18 cellular contexts compared by ENCODE assay signal in the genomic region with DNA sequence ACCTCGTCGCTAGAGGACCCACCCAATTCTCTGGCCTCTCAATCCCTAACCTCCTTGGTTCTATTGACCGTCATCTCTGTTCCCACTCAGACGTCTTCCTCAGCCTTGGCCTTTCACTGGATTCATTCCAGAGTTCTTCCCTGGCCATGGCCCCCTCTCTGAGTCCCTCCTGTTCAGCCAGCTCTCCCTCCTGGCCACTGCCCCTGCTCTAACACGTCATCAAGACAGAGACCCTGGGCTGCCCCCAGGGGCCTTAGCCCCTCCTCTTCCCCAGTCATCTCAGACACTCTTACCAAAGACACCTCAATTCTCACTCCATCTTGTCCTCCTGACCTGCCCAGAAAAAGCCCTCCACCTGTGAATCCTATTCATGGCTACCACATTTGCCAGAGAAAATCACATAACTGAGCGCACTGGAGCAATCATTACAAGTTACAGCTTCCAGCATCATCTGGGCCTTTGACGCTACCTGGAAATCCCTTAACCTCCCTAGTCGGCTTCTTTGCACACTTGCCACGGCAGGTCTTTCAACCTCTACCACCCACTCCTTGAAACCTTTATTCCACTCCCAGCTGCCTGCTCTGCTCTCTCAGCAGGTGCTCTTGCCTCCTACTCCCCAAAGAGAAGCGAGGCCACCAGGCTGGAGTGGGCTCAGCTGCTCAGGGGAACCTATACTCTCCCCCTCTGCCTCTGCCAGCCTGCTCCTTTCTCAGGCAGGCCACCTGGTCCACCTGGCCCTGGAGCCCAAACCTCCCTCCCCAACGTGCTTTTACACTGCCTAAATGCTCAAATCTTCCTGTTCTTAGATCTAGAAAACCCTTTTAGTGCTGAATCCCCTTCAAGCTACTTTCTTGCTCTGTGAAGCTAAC. TPM values are rescaled to one million over a fixed set of nuclear protein-coding genes. Genes with fewer than 3 reads are reported as not detected.
DNase-seq lines count a peak whose midpoint lies in the region; ATAC-seq, FAIRE-seq and TF ChIP-seq lines count a peak whose summit lies in the region.
"Had no signal": no experiment of that assay in that cellular context is flagged by ENCODE, and none has a peak within 500 bp of the region (broad histone marks: within the 10 kb centered on the region; RNA-seq: fewer than 3 reads in every experiment).

No MANE protein-coding gene starts in this region.

- H3K36me3 ChIP-seq in K562 (ENCODE audit: control insufficient read depth, insufficient read depth, low read length) (peaks cover 33% of the 10 kb centered on the region; the same call in 2 of the 3 replicates), osteoblast (ENCODE audit: insufficient read depth, low read length) (peaks cover 9% of the 10 kb centered on the region), upper lobe of right lung (peaks cover 21% of the 10 kb centered on the region), Karpas-422 (ENCODE audit: insufficient read depth, low read length) (0 out of 2 replicates have a peak, but pooled peaks cover 3% of the 10 kb centered on the region)
- H3K36me3 ChIP-seq: thoracic aorta had no signal

- H4K5ac ChIP-seq in H9 (ENCODE audit: insufficient read length, low read depth, low read length), result no peak overlapping the region

- no peak overlapping the region for H3K18ac ChIP-seq in H9 (ENCODE audit: insufficient read length, low read depth, low read length)

- no peaks in the 10 kb centered on the region for H3K27me3 Mint-ChIP-seq in T-helper 1 cell treated with Interleukin-12 subunit alpha and Interleukin-12 subunit beta and Interleukin-4 antibody, amounts not matched to agents 30 μg/mL and 1 μg/mL, for 36 hours (ENCODE audit: low read depth)
- H3K27me3 Mint-ChIP-seq in H9 (ENCODE audit: low read depth), result peaks cover 9% of the 10 kb centered on the region

- no peak overlapping the region for H3K9ac ChIP-seq in H9 (ENCODE audit: extremely low read depth, insufficient read length, low read length)
- H3K9ac ChIP-seq in K562 (ENCODE audit: insufficient read depth in 1 of 2, low read depth in 2 of 2, low read length in 2 of 2), result peak overlapping the region in 1 of 2 experiments; percentile 51; a peak in 2 of 4 replicates
- no peak overlapping the region for H3K9ac ChIP-seq in Karpas-422 (ENCODE audit: low read length)

- H4K20me1 ChIP-seq in H9 (ENCODE audit: control insufficient read depth, insufficient read depth, insufficient read length) (no peaks in the 10 kb centered on the region), K562 (replicated peaks; ENCODE audit: control insufficient read depth, insufficient read depth, low read length) (no peaks in the 10 kb centered on the region), osteoblast (ENCODE audit: insufficient read depth, low read length) (peaks cover 7% of the 10 kb centered on the region), Karpas-422 (ENCODE audit: insufficient read depth, low read depth, low read length) (no peaks in the 10 kb centered on the region; the same call in 1 of the 2 replicates)

- no peaks in the 10 kb centered on the region for H3K27me3 ChIP-seq in H9 (ENCODE audit: insufficient read depth, low read length)
- no peaks in the 10 kb centered on the region for H3K27me3 ChIP-seq in K562 (ENCODE audit: control insufficient read depth in 2 of 2, insufficient read depth in 2 of 2, low read length in 2 of 2)
- H3K27me3 ChIP-seq in osteoblast (ENCODE audit: insufficient read depth, low read length), result no peaks in the 10 kb centered on the region
- no peaks in the 10 kb centered on the region for H3K27me3 ChIP-seq in upper lobe of right lung
- no peaks in the 10 kb centered on the region for H3K27me3 ChIP-seq in Karpas-422 (ENCODE audit: low read length)
- H3K27me3 ChIP-seq: spleen had no signal

- H3K79me2 ChIP-seq in H9 (ENCODE audit: insufficient read depth, low read length) (no peaks in the 10 kb centered on the region), K562 (ENCODE audit: control insufficient read depth, insufficient read depth, low read length) (0 out of 3 replicates have a peak, but pooled peaks cover under 1% of the 10 kb centered on the region), osteoblast (ENCODE audit: insufficient read depth, low read length) (no peaks in the 10 kb centered on the region), Karpas-422 (ENCODE audit: low read length) (no peaks in the 10 kb centered on the region)

- H2BK120ac ChIP-seq in H9 (ENCODE audit: low read depth, low read length, poor library complexity, severe bottlenecking), result no peak overlapping the region

- H3K4me3 Mint-ChIP-seq in T-helper 1 cell treated with Interleukin-12 subunit alpha and Interleukin-12 subunit beta and Interleukin-4 antibody, amounts not matched to agents 30 μg/mL and 1 μg/mL, for 36 hours, result no peak overlapping the region
- no peak overlapping the region; a peak in 1 of 5 replicates for H3K4me3 Mint-ChIP-seq in H9

- DNase-seq in T-helper 1 cell (no peak), H9 (no peak), K562 (ENCODE audit: extremely low read depth in 1 of 4, low spot score in 3 of 4) (no peak), osteoblast (ENCODE audit: insufficient read length, low spot score, missing footprints) (peak; percentile 17), upper lobe of right lung (no peak), Karpas-422 (no peak), NCI-H187 treated with DMSO at 0.1 percent for 48 hours (lab: John Stamatoyannopoulos, UW) (no peak)
- DNase-seq: activated CD4-positive, alpha-beta T cell treated with anti-CD3 and anti-CD28 coated beads, Interleukin-2, amount 50 U/mL, for 48 hours; central memory CD4-positive, alpha-beta T cell; DMS 273 treated with DMSO at 0.1 percent for 48 hours; left cardiac atrium; MV-4-11; NCI-H345; spleen had no signal

- H3K27ac Mint-ChIP-seq in T-helper 1 cell treated with Interleukin-12 subunit alpha and Interleukin-12 subunit beta and Interleukin-4 antibody, amounts not matched to agents 30 μg/mL and 1 μg/mL, for 36 hours, result peak overlapping the region; percentile 63
- H3K27ac Mint-ChIP-seq in H9, result peak overlapping the region in 2 of 3 experiments; percentile 5 to 44; a peak in 3 of 7 replicates

- no peaks in the 10 kb centered on the region for H3K9me2 ChIP-seq in Karpas-422 (replicated peaks; ENCODE audit: insufficient read depth, low read length)

- no peak for TF ChIP-seq EP300 in K562 (IDR thresholded peaks at IDR 0.05; ENCODE audit: low read length)

- no peak overlapping the region for H2AK5ac ChIP-seq in H9 (ENCODE audit: insufficient read length, low read length)

- H2BK20ac ChIP-seq in H9 (ENCODE audit: low read depth, low read length, poor library complexity, severe bottlenecking), result no peak overlapping the region

- WGBS in H9 (ENCODE audit: extremely low coverage, insufficient read length, low lambda C conversion rate), result no CpG with 5 or more reads among the region's 11 CpGs
- 71% methylated on average over 11 of the region's 11 CpGs for WGBS in K562 (ENCODE audit: insufficient coverage, low coverage, missing lambda C conversion rate)

- no peak overlapping the region; the same call in 1 of the 2 replicates for H3K14ac ChIP-seq in H9 (ENCODE audit: insufficient read depth, low read length)

- H3K9me3 Mint-ChIP-seq in T-helper 1 cell treated with Interleukin-12 subunit alpha and Interleukin-12 subunit beta and Interleukin-4 antibody, amounts not matched to agents 30 μg/mL and 1 μg/mL, for 36 hours, result no peaks in the 10 kb centered on the region
- H3K9me3 Mint-ChIP-seq in H9, result no peaks in the 10 kb centered on the region

- no peaks in the 10 kb centered on the region for H3K23me2 ChIP-seq in H9 (ENCODE audit: insufficient read length, low read depth, low read length, poor library complexity, severe bottlenecking)

- H3K4me1 ChIP-seq in H9 (ENCODE audit: insufficient read depth, low read length) (no peaks in the 10 kb centered on the region; the same call in 1 of the 2 replicates), K562 (replicated peaks in 1 of 2; ENCODE audit: control insufficient read depth in 2 of 2, insufficient read depth in 2 of 2, low read length in 2 of 2) (peaks cover 20 to 45% of the 10 kb centered on the region in 2 experiments), osteoblast (ENCODE audit: insufficient read depth, low read length) (peaks cover 15% of the 10 kb centered on the region), upper lobe of right lung (peaks cover 29% of the 10 kb centered on the region), Karpas-422 (ENCODE audit: low read length) (peaks cover 29% of the 10 kb centered on the region)

- in situ Hi-C loops in K562 (cut with MboI), result no loop called here

- no peak overlapping the region for H2BK12ac ChIP-seq in H9 (ENCODE audit: insufficient read length, low read depth, low read length)

- TF ChIP-seq CTCF in H9 (conservative IDR thresholded peaks at IDR 0.05), result no peak
- no peak for TF ChIP-seq CTCF in K562 (IDR thresholded peaks at IDR 0.05 in 2 of 3, conservative IDR thresholded peaks at IDR 0.05 in 1 of 3; ENCODE audit: insufficient read depth in 2 of 3, low read depth in 1 of 3, low read length in 3 of 3)
- TF ChIP-seq CTCF in osteoblast (IDR thresholded peaks at IDR 0.05; ENCODE audit: extremely low read depth, low read depth, low read length), result no peak
- no peak for TF ChIP-seq CTCF in upper lobe of right lung (IDR thresholded peaks at IDR 0.05)

- peaks cover 25% of the 10 kb centered on the region for H3K36me3 Mint-ChIP-seq in T-helper 1 cell treated with Interleukin-12 subunit alpha and Interleukin-12 subunit beta and Interleukin-4 antibody, amounts not matched to agents 30 μg/mL and 1 μg/mL, for 36 hours (ENCODE audit: low read depth)
- peaks cover 4 to 24% (median 18%) of the 10 kb centered on the region in 3 experiments; a peak in 6 of 7 replicates for H3K36me3 Mint-ChIP-seq in H9 (ENCODE audit: insufficient read depth in 1 of 3, low read depth in 3 of 3)

- no peak for TF ChIP-seq RAD21 in K562 (CRISPR knock-in tag; conservative IDR thresholded peaks at IDR 0.05 in 1 of 2, IDR thresholded peaks at IDR 0.05 in 1 of 2)

- peaks cover 40% of the 10 kb centered on the region for H3K4me1 Mint-ChIP-seq in T-helper 1 cell treated with Interleukin-12 subunit alpha and Interleukin-12 subunit beta and Interleukin-4 antibody, amounts not matched to agents 30 μg/mL and 1 μg/mL, for 36 hours (ENCODE audit: low read depth)
- H3K4me1 Mint-ChIP-seq in H9, result peaks cover 27 to 48% of the 10 kb centered on the region in 2 experiments

- H2AFZ ChIP-seq in H9 (ENCODE audit: low read length) (no peak overlapping the region), K562 (ENCODE audit: low read depth, low read length) (no peak overlapping the region), osteoblast (ENCODE audit: low read length) (no peak overlapping the region), Karpas-422 (ENCODE audit: low read length) (no peak overlapping the region)

- H2BK5ac ChIP-seq in H9 (ENCODE audit: insufficient read length, low read length), result no peak overlapping the region

- no peak overlapping the region for H3K23ac ChIP-seq in H9 (ENCODE audit: insufficient read length, low read depth, low read length)

- POLR2A ChIA-PET in K562 (lab: Yijun Ruan, JAX), result interaction anchor here (0.6 to 2.2 kb wide), 9 partner anchors 8 to 154 kb away, joined by 3 to 8 read pairs (median 3); partner anchors contain the start of genes DCST1, DCST2 and PBXIP1

- H3T11ph ChIP-seq in H9 (ENCODE audit: low read length), result no peak overlapping the region

- H3K9me3 ChIP-seq in H9 (ENCODE audit: control insufficient read depth, low read depth, low read length), result no peaks in the 10 kb centered on the region
- no peaks in the 10 kb centered on the region for H3K9me3 ChIP-seq in K562 (replicated peaks; ENCODE audit: control insufficient read depth, insufficient read depth, low read depth, low read length)
- no peaks in the 10 kb centered on the region for H3K9me3 ChIP-seq in osteoblast (ENCODE audit: low read depth, low read length)
- H3K9me3 ChIP-seq in upper lobe of right lung, result no peaks in the 10 kb centered on the region
- H3K9me3 ChIP-seq in Karpas-422 (ENCODE audit: low read length), result no peaks in the 10 kb centered on the region
- H3K9me3 ChIP-seq: spleen, thoracic aorta had no signal

- TF ChIP-seq POLR2A in K562 (conservative IDR thresholded peaks at IDR 0.05), result no peak

- no peak overlapping the region for H4K91ac ChIP-seq in H9 (ENCODE audit: insufficient read length, low read depth, low read length)

- no peaks in the 10 kb centered on the region for H3K79me1 ChIP-seq in H9 (ENCODE audit: insufficient read depth, low read depth, low read length, poor library complexity, severe bottlenecking)

- no peak overlapping the region for H3K4ac ChIP-seq in H9 (ENCODE audit: low read depth, low read length)

- no peaks in the 10 kb centered on the region for H3K9me1 ChIP-seq in K562 (ENCODE audit: control insufficient read depth, insufficient read depth, low read length)

- no peak overlapping the region for H3K56ac ChIP-seq in H9 (ENCODE audit: insufficient read length, low read depth, low read length)

- H3K4me3 ChIP-seq in K562, result no peak overlapping the region
- H3K4me3 ChIP-seq in osteoblast (ENCODE audit: insufficient read depth, low read length), result no peak overlapping the region
- no peak overlapping the region for H3K4me3 ChIP-seq in upper lobe of right lung
- H3K4me3 ChIP-seq in Karpas-422 (ENCODE audit: low read length), result no peak overlapping the region
- H3K4me3 ChIP-seq: spleen, thoracic aorta had no signal

- H3K4me2 ChIP-seq in H9 (ENCODE audit: insufficient read depth, insufficient read length, low read length) (no peak overlapping the region), K562 (ENCODE audit: insufficient read depth, low read length) (no peak overlapping the region), osteoblast (ENCODE audit: insufficient read depth, low read length) (no peak overlapping the region), Karpas-422 (ENCODE audit: low read depth, low read length, poor library complexity, severe bottlenecking) (no peak overlapping the region)

- no TSS peak for BruUV-seq in K562 (replicated peaks; lab: Mats Ljungman, UMichigan)

- ATAC-seq in K562 (no peak), upper lobe of right lung (no peak)
- ATAC-seq: left cardiac atrium had no signal

- no peak overlapping the region for H3K27ac ChIP-seq in H9 (ENCODE audit: insufficient read length, low read depth, low read length)
- H3K27ac ChIP-seq in K562 (ENCODE audit: extremely low read depth, low read depth, low read length), result no peak overlapping the region
- no peak overlapping the region for H3K27ac ChIP-seq in osteoblast (ENCODE audit: low read depth, low read length)
- H3K27ac ChIP-seq in upper lobe of right lung, result no peak overlapping the region
- H3K27ac ChIP-seq in Karpas-422 (ENCODE audit: low read length), result no peak overlapping the region
- H3K27ac ChIP-seq: thoracic aorta had no signal

- CTCF ChIA-PET in K562 (lab: Yijun Ruan, JAX; ENCODE audit: low intra/inter-chr PET ratio), result no interaction called here

- no peak for FAIRE-seq in K562 (lab: Jason Lieb, UNC)
- FAIRE-seq: endothelial cell of umbilical vein had no signal

- intact Hi-C loops in K562 (cut with micrococcal nuclease) (no loop called here), upper lobe of right lung (cut with DNase I) (no loop called here)

- no peak overlapping the region for H2BK15ac ChIP-seq in H9 (ENCODE audit: low read depth, low read length)

- no peak overlapping the region for H4K8ac ChIP-seq in H9 (replicated peaks; ENCODE audit: insufficient read length, low read depth, low read length)

RNA-seq across cellular contexts. Expression of gene DCST2, which starts 14.0 kb away (rescaled TPM):
- 0.35 and 0.44 TPM in 2 replicates for total RNA-seq in H9 (2021)
- 1.1 and 2.4 TPM in 2 replicates for total RNA-seq in K562 (2011; cell fraction: chromatin; rRNA removed; ENCODE audit: low replicate concordance)
- total RNA-seq in K562 (2011; cell fraction: nucleolus; rRNA removed), result 1.3 and 1.7 TPM in 2 replicates
- total RNA-seq in K562 (2011; cell fraction: nucleoplasm; rRNA removed), result 0.99 and 1.3 TPM in 2 replicates
- 0.12 TPM in 1 of 2 replicates, not detected in the other for total RNA-seq in K562 (2014; rRNA removed)
- total RNA-seq in K562 (2014; rRNA removed; fragmentation: Illumina TruSeq; extraction: Trizol), result 0.11 TPM in 1 of 2 replicates, not detected in the other
- total RNA-seq in K562 (2015; rRNA removed; fragmentation: Illumina TruSeq; extraction: Trizol), result 0.11 TPM in 1 of 2 replicates, not detected in the other
- 0.09 and 0.40 TPM in 2 replicates for total RNA-seq in K562 (2021)
- polyA plus RNA-seq in K562 (2011; rRNA removed), result 0.49 and 1.1 TPM in 2 replicates
- polyA plus RNA-seq in K562 (2011; cell fraction: cytosol; rRNA removed), result 0.30 and 0.40 TPM in 2 replicates
- polyA plus RNA-seq in K562 (2011; cell fraction: nucleus; rRNA removed), result 9.0 and 9.2 TPM in 2 replicates
- polyA plus RNA-seq in K562 (2012), result 0.36 and 2.9 TPM in 2 replicates
- polyA plus RNA-seq in K562 (2014; fragmentation: Illumina TruSeq; extraction: Trizol), result 0.10 TPM in 1 of 2 replicates, not detected in the other
- not detected for polyA plus RNA-seq in K562 (2014; fragmentation: Nextera tagmentation; extraction: Ambion mirVana)
- 0.22 and 0.37 TPM in 2 replicates for polyA plus RNA-seq in K562 (2014; rRNA removed)
- polyA minus RNA-seq in K562 (2011; rRNA and poly(A)+ RNA removed), result 0.24 and 0.25 TPM in 2 replicates
- not detected in 2 replicates for polyA minus RNA-seq in K562 (2011; cell fraction: cytosol; rRNA and poly(A)+ RNA removed)
- 0.33 and 0.40 TPM in 2 replicates for polyA minus RNA-seq in K562 (2011; cell fraction: nucleus; rRNA and poly(A)+ RNA removed)
- total RNA-seq in osteoblast, result not detected in 2 replicates
- 1.5 TPM for total RNA-seq in upper lobe of right lung
- total RNA-seq in Karpas-422 (2014; rRNA removed; shearing (Covaris generic); ENCODE audit: low replicate concordance), result 1.3 and 3.5 TPM in 2 replicates

RNA-seq across cellular contexts. Expression of gene DCST1, which starts 14.0 kb away (rescaled TPM):
- total RNA-seq in H9 (2021) (not detected in 2 replicates), K562 (2014; rRNA removed) (not detected in 2 replicates), K562 (2014; rRNA removed; fragmentation: Illumina TruSeq; extraction: Trizol) (not detected in 2 replicates), K562 (2015; rRNA removed; fragmentation: Illumina TruSeq; extraction: Trizol) (not detected in 2 replicates), K562 (2021) (not detected in 2 replicates), osteoblast (not detected in 2 replicates), upper lobe of right lung (not detected)
- total RNA-seq in K562 (2011; cell fraction: chromatin; rRNA removed; ENCODE audit: low replicate concordance), result not detected in 2 replicates
- total RNA-seq in K562 (2011; cell fraction: nucleolus; rRNA removed), result not detected in 2 replicates
- not detected in 2 replicates for total RNA-seq in K562 (2011; cell fraction: nucleoplasm; rRNA removed)
- polyA plus RNA-seq in K562 (2011; rRNA removed) (not detected in 2 replicates), K562 (2014; fragmentation: Illumina TruSeq; extraction: Trizol) (not detected in 2 replicates), K562 (2014; fragmentation: Nextera tagmentation; extraction: Ambion mirVana) (not detected), K562 (2014; rRNA removed) (not detected in 2 replicates)
- not detected in 2 replicates for polyA plus RNA-seq in K562 (2011; cell fraction: cytosol; rRNA removed)
- polyA plus RNA-seq in K562 (2011; cell fraction: nucleus; rRNA removed), result 0.08 and 0.10 TPM in 2 replicates
- polyA plus RNA-seq in K562 (2012), result 0.15 TPM in 1 of 2 replicates, not detected in the other
- polyA minus RNA-seq in K562 (2011; rRNA and poly(A)+ RNA removed), result not detected in 2 replicates
- polyA minus RNA-seq in K562 (2011; cell fraction: cytosol; rRNA and poly(A)+ RNA removed), result not detected in 2 replicates
- not detected in 2 replicates for polyA minus RNA-seq in K562 (2011; cell fraction: nucleus; rRNA and poly(A)+ RNA removed)
- total RNA-seq in Karpas-422 (2014; rRNA removed; shearing (Covaris generic); ENCODE audit: low replicate concordance), result not detected in 2 replicates
- total RNA-seq: endothelial cell of umbilical vein; left cardiac atrium; spleen; T-helper 2 cell treated with Interferon-gamma antibody and Interleukin-4, amounts not matched to agents 100 ng/mL and 5 ng/mL, for 36 hours; thoracic aorta had no signal
- polyA plus RNA-seq: endothelial cell of umbilical vein, spleen had no signal

RNA-seq across cellular contexts. Expression of gene ZBTB7B, which starts 17.0 kb away (rescaled TPM):
- total RNA-seq in H9 (2021), result 33.5 and 38.3 TPM in 2 replicates
- 24.5 and 77.3 TPM in 2 replicates for total RNA-seq in K562 (2011; cell fraction: chromatin; rRNA removed; ENCODE audit: low replicate concordance)
- 49.9 and 53.4 TPM in 2 replicates for total RNA-seq in K562 (2011; cell fraction: nucleolus; rRNA removed)
- total RNA-seq in K562 (2011; cell fraction: nucleoplasm; rRNA removed), result 27.5 and 32.6 TPM in 2 replicates
- 31.3 and 40.6 TPM in 2 replicates for total RNA-seq in K562 (2014; rRNA removed)
- total RNA-seq in K562 (2014; rRNA removed; fragmentation: Illumina TruSeq; extraction: Trizol), result 6.7 and 6.9 TPM in 2 replicates
- total RNA-seq in K562 (2015; rRNA removed; fragmentation: Illumina TruSeq; extraction: Trizol), result 21.9 and 23.3 TPM in 2 replicates
- total RNA-seq in K562 (2021), result 46.5 and 48.2 TPM in 2 replicates
- 15.2 and 22.8 TPM in 2 replicates for polyA plus RNA-seq in K562 (2011; rRNA removed)
- polyA plus RNA-seq in K562 (2011; cell fraction: cytosol; rRNA removed), result 27.8 and 66.6 TPM in 2 replicates
- 47.1 and 101 TPM in 2 replicates for polyA plus RNA-seq in K562 (2011; cell fraction: nucleus; rRNA removed)
- polyA plus RNA-seq in K562 (2012), result 26.0 and 38.2 TPM in 2 replicates
- 13.5 and 25.7 TPM in 2 replicates for polyA plus RNA-seq in K562 (2014; fragmentation: Illumina TruSeq; extraction: Trizol)
- polyA plus RNA-seq in K562 (2014; fragmentation: Nextera tagmentation; extraction: Ambion mirVana), result under 1 TPM; 0.04 to 0.08 TPM
- 23.2 and 28.7 TPM in 2 replicates for polyA plus RNA-seq in K562 (2014; rRNA removed)
- 7.6 and 11.9 TPM in 2 replicates for polyA minus RNA-seq in K562 (2011; rRNA and poly(A)+ RNA removed)
- polyA minus RNA-seq in K562 (2011; cell fraction: cytosol; rRNA and poly(A)+ RNA removed), result 23.4 and 28.6 TPM in 2 replicates
- polyA minus RNA-seq in K562 (2011; cell fraction: nucleus; rRNA and poly(A)+ RNA removed), result 19.5 and 20.4 TPM in 2 replicates
- 18.6 and 23.5 TPM in 2 replicates for total RNA-seq in osteoblast
- 80.4 TPM for total RNA-seq in upper lobe of right lung
- total RNA-seq in Karpas-422 (2014; rRNA removed; shearing (Covaris generic); ENCODE audit: low replicate concordance), result 17.1 and 31.0 TPM in 2 replicates

RNA-seq across cellular contexts. Expression of gene LENEP, which starts 26.2 kb away (rescaled TPM):
- total RNA-seq in H9 (2021), result 1.4 and 2.8 TPM in 2 replicates
- 4.5 and 15.4 TPM in 2 replicates for total RNA-seq in K562 (2011; cell fraction: chromatin; rRNA removed; ENCODE audit: low replicate concordance)
- total RNA-seq in K562 (2011; cell fraction: nucleolus; rRNA removed), result 2.9 and 8.3 TPM in 2 replicates
- 7.6 and 10.0 TPM in 2 replicates for total RNA-seq in K562 (2011; cell fraction: nucleoplasm; rRNA removed)
- 0.24 and 0.86 TPM in 2 replicates for total RNA-seq in K562 (2014; rRNA removed)
- 0.47 TPM in 1 of 2 replicates, not detected in the other for total RNA-seq in K562 (2014; rRNA removed; fragmentation: Illumina TruSeq; extraction: Trizol)
- 0.45 and 0.87 TPM in 2 replicates for total RNA-seq in K562 (2015; rRNA removed; fragmentation: Illumina TruSeq; extraction: Trizol)
- 0.56 TPM in 1 of 2 replicates, not detected in the other for total RNA-seq in K562 (2021)
- not detected in 2 replicates for polyA plus RNA-seq in K562 (2011; rRNA removed)
- not detected in 2 replicates for polyA plus RNA-seq in K562 (2011; cell fraction: cytosol; rRNA removed)
- polyA plus RNA-seq in K562 (2011; cell fraction: nucleus; rRNA removed), result 1.0 and 1.1 TPM in 2 replicates
- 0.17 and 0.59 TPM in 2 replicates for polyA plus RNA-seq in K562 (2012)
- polyA plus RNA-seq in K562 (2014; fragmentation: Illumina TruSeq; extraction: Trizol), result not detected in 2 replicates
- not detected for polyA plus RNA-seq in K562 (2014; fragmentation: Nextera tagmentation; extraction: Ambion mirVana)
- 0.23 and 0.35 TPM in 2 replicates for polyA plus RNA-seq in K562 (2014; rRNA removed)
- 1.4 and 3.2 TPM in 2 replicates for polyA minus RNA-seq in K562 (2011; rRNA and poly(A)+ RNA removed)
- not detected in 2 replicates for polyA minus RNA-seq in K562 (2011; cell fraction: cytosol; rRNA and poly(A)+ RNA removed)
- 1.1 and 3.6 TPM in 2 replicates for polyA minus RNA-seq in K562 (2011; cell fraction: nucleus; rRNA and poly(A)+ RNA removed)
- 0.88 TPM in 1 of 2 replicates, not detected in the other for total RNA-seq in osteoblast
- total RNA-seq in upper lobe of right lung, result not detected
- 2.6 TPM in 1 of 2 replicates, not detected in the other for total RNA-seq in Karpas-422 (2014; rRNA removed; shearing (Covaris generic); ENCODE audit: low replicate concordance)
- total RNA-seq: left cardiac atrium, thoracic aorta had no signal
- polyA plus RNA-seq: endothelial cell of umbilical vein, spleen had no signal

RNA-seq across cellular contexts. Expression of gene ADAM15, which starts 31.5 kb away (rescaled TPM):
- total RNA-seq in H9 (2021), result 29.6 and 30.6 TPM in 2 replicates
- 77.6 and 286 TPM in 2 replicates for total RNA-seq in K562 (2011; cell fraction: chromatin; rRNA removed; ENCODE audit: low replicate concordance)
- 230 and 253 TPM in 2 replicates for total RNA-seq in K562 (2011; cell fraction: nucleolus; rRNA removed)
- total RNA-seq in K562 (2011; cell fraction: nucleoplasm; rRNA removed), result 121 and 122 TPM in 2 replicates
- total RNA-seq in K562 (2014; rRNA removed), result 35.9 and 61.0 TPM in 2 replicates
- total RNA-seq in K562 (2014; rRNA removed; fragmentation: Illumina TruSeq; extraction: Trizol), result 10.1 and 15.2 TPM in 2 replicates
- total RNA-seq in K562 (2015; rRNA removed; fragmentation: Illumina TruSeq; extraction: Trizol), result 34.3 and 35.4 TPM in 2 replicates
- 67.8 and 72.3 TPM in 2 replicates for total RNA-seq in K562 (2021)
- 29.8 and 54.7 TPM in 2 replicates for polyA plus RNA-seq in K562 (2011; rRNA removed)
- polyA plus RNA-seq in K562 (2011; cell fraction: cytosol; rRNA removed), result 48.9 and 94.6 TPM in 2 replicates
- polyA plus RNA-seq in K562 (2011; cell fraction: nucleus; rRNA removed), result 188 and 324 TPM in 2 replicates
- polyA plus RNA-seq in K562 (2012), result 48.3 and 70.8 TPM in 2 replicates
- polyA plus RNA-seq in K562 (2014; fragmentation: Illumina TruSeq; extraction: Trizol), result 32.8 and 39.7 TPM in 2 replicates
- 1 to 10 TPM in 1 of 2 experiments, under 1 TPM in 1; 0.69 to 2.6 TPM for polyA plus RNA-seq in K562 (2014; fragmentation: Nextera tagmentation; extraction: Ambion mirVana)
- polyA plus RNA-seq in K562 (2014; rRNA removed), result 53.2 and 66.2 TPM in 2 replicates
- polyA minus RNA-seq in K562 (2011; rRNA and poly(A)+ RNA removed), result 25.0 and 32.3 TPM in 2 replicates
- 58.9 and 76.8 TPM in 2 replicates for polyA minus RNA-seq in K562 (2011; cell fraction: cytosol; rRNA and poly(A)+ RNA removed)
- 56.0 and 61.5 TPM in 2 replicates for polyA minus RNA-seq in K562 (2011; cell fraction: nucleus; rRNA and poly(A)+ RNA removed)
- total RNA-seq in osteoblast, result 89.0 and 101 TPM in 2 replicates
- 163 TPM for total RNA-seq in upper lobe of right lung
- total RNA-seq in Karpas-422 (2014; rRNA removed; shearing (Covaris generic); ENCODE audit: low replicate concordance), result 33.6 and 50.0 TPM in 2 replicates
